20 cellular contexts compared by ENCODE assay signal in the genomic region with DNA sequence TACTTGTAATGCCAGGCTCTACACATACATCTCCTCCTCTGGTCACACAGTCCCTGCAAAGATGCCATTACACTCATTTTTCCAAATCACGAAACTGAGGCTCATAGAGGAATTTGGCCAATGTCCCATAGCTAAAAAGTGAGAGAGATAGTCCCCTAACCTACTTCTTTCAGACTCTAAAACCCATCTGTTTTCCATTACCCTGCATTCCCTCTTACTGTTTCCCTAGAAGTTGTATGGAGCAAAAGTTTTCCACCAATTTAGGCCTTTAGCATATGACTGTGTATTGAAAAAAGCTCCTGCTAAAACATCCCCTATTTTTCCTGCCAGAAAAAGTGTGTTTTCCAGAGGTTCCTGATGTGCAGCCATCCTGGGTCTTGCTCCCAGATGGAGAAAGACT. TPM values are rescaled to one million over a fixed set of nuclear protein-coding genes. Genes with fewer than 3 reads are reported as not detected.
DNase-seq lines count a peak whose midpoint lies in the region; ATAC-seq and TF ChIP-seq lines count a peak whose summit lies in the region.
"Had no signal": no experiment of that assay in that cellular context is flagged by ENCODE, and none has a peak within 500 bp of the region (broad histone marks: within the 10 kb centered on the region; RNA-seq: fewer than 3 reads in every experiment).

No MANE protein-coding gene starts in this region.

- H2BK15ac ChIP-seq in mesendoderm (replicated peaks; ENCODE audit: low read depth), result peak overlapping the region; percentile 66

- H3K9me3 Mint-ChIP-seq in endodermal cell, result no peaks in the 10 kb centered on the region
- H3K9me3 Mint-ChIP-seq: CD4-positive, alpha-beta T cell; GM23338; HFFc6 had no signal

- no peaks in the 10 kb centered on the region for H3K79me2 ChIP-seq in mesendoderm (ENCODE audit: control insufficient read depth, insufficient read depth, low read length)

- H2AK5ac ChIP-seq in mesendoderm (ENCODE audit: low read length), result no peak overlapping the region

- H4K8ac ChIP-seq in mesendoderm (ENCODE audit: low read depth, low read length), result no peak overlapping the region

- H3K9me3 ChIP-seq in adipocyte (ENCODE audit: control insufficient read depth, low read length), result no peaks in the 10 kb centered on the region
- no peaks in the 10 kb centered on the region for H3K9me3 ChIP-seq in endodermal cell (ENCODE audit: control insufficient read depth, low read length)
- H3K9me3 ChIP-seq: Caco-2 had no signal

- no peak overlapping the region for H3K4me2 ChIP-seq in mesendoderm (ENCODE audit: low read length)

- H3K27ac ChIP-seq in mesendoderm (ENCODE audit: low read depth, low read length) (no peak overlapping the region), endodermal cell (ENCODE audit: low read depth, low read length) (no peak overlapping the region)
- H3K27ac ChIP-seq: C4-2B had no signal

- H3K56ac ChIP-seq in mesendoderm (ENCODE audit: low read length), result no peak overlapping the region

- H3K36me3 Mint-ChIP-seq in endodermal cell (ENCODE audit: low read depth), result no peaks in the 10 kb centered on the region

- H4K5ac ChIP-seq in mesendoderm (ENCODE audit: low read length), result no peak overlapping the region

- WGBS in mesendoderm (ENCODE audit: extremely low coverage, insufficient coverage, low lambda C conversion rate), result no CpG with 5 or more reads among the region's 1 CpG
- WGBS in endodermal cell (ENCODE audit: insufficient coverage in 1 of 2, insufficient read length in 1 of 2), 2 experiments, result 93% methylated on average over 1 of the region's 1 CpG; no CpG with 5 or more reads in 1 of the 2 experiments

- no peak overlapping the region for H3K4me3 Mint-ChIP-seq in endodermal cell
- H3K4me3 Mint-ChIP-seq: CD4-positive, alpha-beta T cell; GM23338; HFFc6 had no signal

- no peak overlapping the region for H3K23ac ChIP-seq in mesendoderm (ENCODE audit: low read length)

- H3K4me1 ChIP-seq in adipocyte (ENCODE audit: control insufficient read depth, insufficient read depth, low read length) (peaks cover 17% of the 10 kb centered on the region), mesendoderm (ENCODE audit: control insufficient read depth, low read depth, low read length) (peaks cover 20% of the 10 kb centered on the region), endodermal cell (ENCODE audit: control insufficient read depth, insufficient read depth, low read length) (peaks cover 22% of the 10 kb centered on the region)

- H3K4ac ChIP-seq in mesendoderm (ENCODE audit: low read depth, low read length), result no peak overlapping the region

- DNase-seq in adipocyte (ENCODE audit: low read depth), result peak; percentile 56
- DNase-seq in fibroblast of peridontal ligament (ENCODE audit: extremely low read depth), result peak; percentile 76
- DNase-seq in mesendoderm, result no peak
- no peak for DNase-seq in endodermal cell
- DNase-seq in GM20000 (ENCODE audit: low spot score), result no peak
- DNase-seq: ACHN; AML-193; Caco-2; CD4-positive, alpha-beta T cell; DMS79 treated with DMSO at 0.1 percent for 48 hours; EL; HFFc6; IMR-90 had no signal

- peak overlapping the region; percentile 77 for H3K18ac ChIP-seq in mesendoderm (ENCODE audit: low read length)

- H3K27me3 ChIP-seq in adipocyte (replicated peaks; ENCODE audit: control insufficient read depth, insufficient read depth, low read length), result no peaks in the 10 kb centered on the region
- no peaks in the 10 kb centered on the region for H3K27me3 ChIP-seq in mesendoderm (ENCODE audit: insufficient read depth, low read length, poor library complexity)
- H3K27me3 ChIP-seq in endodermal cell (ENCODE audit: control insufficient read depth, insufficient read depth, low read length, poor library complexity, severe bottlenecking), result no peaks in the 10 kb centered on the region

- H3K36me3 ChIP-seq in adipocyte (ENCODE audit: control insufficient read depth, insufficient read depth, low read length, severe bottlenecking) (no peaks in the 10 kb centered on the region), mesendoderm (ENCODE audit: control insufficient read depth, insufficient read depth, low read length) (no peaks in the 10 kb centered on the region), endodermal cell (ENCODE audit: control insufficient read depth, insufficient read depth, low read length) (no peaks in the 10 kb centered on the region)

- H3K27me3 Mint-ChIP-seq in endodermal cell (ENCODE audit: insufficient read depth), result peaks cover 9% of the 10 kb centered on the region
- H3K27me3 Mint-ChIP-seq: CD4-positive, alpha-beta T cell had no signal

- no peaks in the 10 kb centered on the region for H3K79me1 ChIP-seq in mesendoderm (ENCODE audit: low read length)

- ATAC-seq in GM18517 (IDR thresholded peaks at IDR 0.05; ENCODE audit: unreplicated experiment), result no peak
- ATAC-seq: GM12878, GM23338, HCT116, K562 had no signal

- no peak overlapping the region for H3K27ac Mint-ChIP-seq in endodermal cell
- H3K27ac Mint-ChIP-seq: CD4-positive, alpha-beta T cell; GM23338; HFFc6 had no signal

- no peak for TF ChIP-seq CTCF in endodermal cell (conservative IDR thresholded peaks at IDR 0.05)
- no peak for TF ChIP-seq CTCF in GM20000 (IDR thresholded peaks at IDR 0.05; ENCODE audit: extremely low read depth, missing control alignments)

- no peak overlapping the region for H3K4me3 ChIP-seq in adipocyte (ENCODE audit: low read length)
- H3K4me3 ChIP-seq in mesendoderm (ENCODE audit: low read length), result no peak overlapping the region
- no peak overlapping the region for H3K4me3 ChIP-seq in endodermal cell (ENCODE audit: low read length)
- H3K4me3 ChIP-seq: GM12878, GM23338, K562 had no signal

- no peak overlapping the region for H2BK5ac ChIP-seq in mesendoderm (ENCODE audit: low read length)

- H2BK120ac ChIP-seq in mesendoderm (ENCODE audit: low read depth, low read length), result no peak overlapping the region

- H3K9ac ChIP-seq in adipocyte (ENCODE audit: low read length), result no peak overlapping the region
- no peak overlapping the region for H3K9ac ChIP-seq in mesendoderm (ENCODE audit: low read length)
- H3K9ac ChIP-seq in endodermal cell (ENCODE audit: extremely low read depth, low read length, poor library complexity, severe bottlenecking), result no peak overlapping the region

- peaks cover 61% of the 10 kb centered on the region for H3K4me1 Mint-ChIP-seq in endodermal cell

RNA-seq across cellular contexts. Expression of gene SERP2, which starts 16.2 kb away (rescaled TPM):
- 1.9 TPM for polyA plus RNA-seq in mesendoderm (2013, experiment 1 of 2)
- polyA plus RNA-seq in mesendoderm (2013, experiment 2 of 2), result 1.8 TPM
- 1 to 10 TPM; 2.9 to 3.5 TPM for total RNA-seq in endodermal cell
- polyA plus RNA-seq in endodermal cell (2013, experiment 1 of 2), result 7.0 TPM
- 5.7 TPM for polyA plus RNA-seq in endodermal cell (2013, experiment 2 of 2)
- total RNA-seq: Caco-2; CD4-positive, alpha-beta T cell; G401; GM12878; K562 had no signal
- polyA plus RNA-seq: GM12878 had no signal

Comparison
In these comparisons a context has a peak if more than half of its experiments do, and no peak if none do; other contexts are left out.
1. DNase-seq: peak in adipocyte (single experiment) and fibroblast of peridontal ligament (single experiment); none in mesendoderm (single experiment), endodermal cell (single experiment) and GM20000 (single experiment).